2 cellular contexts compared by ENCODE assay signal in genomic region chr1:25870614-25871013, GRCh38.
TF ChIP-seq lines count a peak whose summit lies in the region.

No MANE protein-coding gene starts in this region.

TF ChIP-seq in HEK293, 187 proteins besides CTCF, POLR2A, EP300 and RAD21:
- 0 out of 2 replicates have a peak, but pooled peaks have one; percentile 37 for TF ChIP-seq ZNF768 (tag by site-specific recombination; IDR thresholded peaks at IDR 0.05)
- no peak for TF ChIP-seq ZNF629 (tag by site-specific recombination; IDR thresholded peaks at IDR 0.05)
TF ChIP-seq in HEK293: peak in this region for 1.

TF ChIP-seq in K562, 482 proteins besides CTCF, POLR2A, EP300 and RAD21:
- TF ChIP-seq, protein P1, sequence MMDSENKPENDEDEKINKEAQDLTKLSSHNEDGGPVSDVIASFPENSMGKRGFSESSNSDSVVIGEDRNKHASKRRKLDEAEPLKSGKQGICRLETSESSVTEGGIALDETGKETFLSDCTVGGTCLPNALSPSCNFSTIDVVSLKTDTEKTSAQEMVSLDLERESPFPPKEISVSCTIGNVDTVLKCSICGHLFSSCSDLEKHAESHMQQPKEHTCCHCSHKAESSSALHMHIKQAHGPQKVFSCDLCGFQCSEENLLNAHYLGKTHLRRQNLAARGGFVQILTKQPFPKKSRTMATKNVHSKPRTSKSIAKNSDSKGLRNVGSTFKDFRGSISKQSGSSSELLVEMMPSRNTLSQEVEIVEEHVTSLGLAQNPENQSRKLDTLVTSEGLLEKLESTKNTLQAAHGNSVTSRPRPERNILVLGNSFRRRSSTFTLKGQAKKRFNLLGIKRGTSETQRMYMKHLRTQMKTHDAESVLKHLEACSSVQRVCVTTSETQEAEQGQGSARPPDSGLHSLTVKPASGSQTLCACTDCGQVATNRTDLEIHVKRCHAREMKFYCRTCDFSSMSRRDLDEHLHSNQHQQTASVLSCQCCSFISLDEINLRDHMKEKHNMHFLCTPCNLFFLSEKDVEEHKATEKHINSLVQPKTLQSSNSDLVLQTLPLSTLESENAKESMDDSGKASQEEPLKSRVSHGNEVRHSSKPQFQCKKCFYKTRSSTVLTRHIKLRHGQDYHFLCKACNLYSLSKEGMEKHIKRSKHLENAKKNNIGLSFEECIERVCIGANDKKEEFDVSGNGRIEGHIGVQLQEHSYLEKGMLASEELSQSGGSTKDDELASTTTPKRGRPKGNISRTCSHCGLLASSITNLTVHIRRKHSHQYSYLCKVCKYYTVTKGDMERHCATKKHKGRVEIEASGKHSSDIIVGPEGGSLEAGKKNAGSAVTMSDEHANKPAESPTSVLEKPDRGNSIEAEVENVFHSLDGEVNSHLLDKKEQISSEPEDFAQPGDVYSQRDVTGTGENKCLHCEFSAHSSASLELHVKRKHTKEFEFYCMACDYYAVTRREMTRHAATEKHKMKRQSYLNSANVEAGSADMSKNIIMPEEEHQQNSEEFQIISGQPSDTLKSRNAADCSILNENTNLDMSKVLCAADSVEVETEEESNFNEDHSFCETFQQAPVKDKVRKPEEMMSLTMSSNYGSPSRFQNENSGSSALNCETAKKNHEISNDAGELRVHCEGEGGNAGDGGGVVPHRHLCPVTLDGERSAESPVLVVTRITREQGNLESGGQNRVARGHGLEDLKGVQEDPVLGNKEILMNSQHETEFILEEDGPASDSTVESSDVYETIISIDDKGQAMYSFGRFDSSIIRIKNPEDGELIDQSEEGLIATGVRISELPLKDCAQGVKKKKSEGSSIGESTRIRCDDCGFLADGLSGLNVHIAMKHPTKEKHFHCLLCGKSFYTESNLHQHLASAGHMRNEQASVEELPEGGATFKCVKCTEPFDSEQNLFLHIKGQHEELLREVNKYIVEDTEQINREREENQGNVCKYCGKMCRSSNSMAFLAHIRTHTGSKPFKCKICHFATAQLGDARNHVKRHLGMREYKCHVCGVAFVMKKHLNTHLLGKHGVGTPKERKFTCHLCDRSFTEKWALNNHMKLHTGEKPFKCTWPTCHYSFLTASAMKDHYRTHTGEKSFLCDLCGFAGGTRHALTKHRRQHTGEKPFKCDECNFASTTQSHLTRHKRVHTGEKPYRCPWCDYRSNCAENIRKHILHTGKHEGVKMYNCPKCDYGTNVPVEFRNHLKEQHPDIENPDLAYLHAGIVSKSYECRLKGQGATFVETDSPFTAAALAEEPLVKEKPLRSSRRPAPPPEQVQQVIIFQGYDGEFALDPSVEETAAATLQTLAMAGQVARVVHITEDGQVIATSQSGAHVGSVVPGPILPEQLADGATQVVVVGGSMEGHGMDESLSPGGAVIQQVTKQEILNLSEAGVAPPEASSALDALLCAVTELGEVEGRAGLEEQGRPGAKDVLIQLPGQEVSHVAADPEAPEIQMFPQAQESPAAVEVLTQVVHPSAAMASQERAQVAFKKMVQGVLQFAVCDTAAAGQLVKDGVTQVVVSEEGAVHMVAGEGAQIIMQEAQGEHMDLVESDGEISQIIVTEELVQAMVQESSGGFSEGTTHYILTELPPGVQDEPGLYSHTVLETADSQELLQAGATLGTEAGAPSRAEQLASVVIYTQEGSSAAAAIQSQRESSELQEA (IDR thresholded peaks at IDR 0.05; ENCODE audit: low read depth): 0 out of 2 replicates have a peak, but pooled peaks have one; percentile 44
- TF ChIP-seq ARHGAP35 (IDR thresholded peaks at IDR 0.05; ENCODE audit: partially characterized antibody): no peak
- TF ChIP-seq BCOR (IDR thresholded peaks at IDR 0.05): peak; percentile 74
- peak; percentile 76 for TF ChIP-seq CEBPG (CRISPR knock-in tag; IDR thresholded peaks at IDR 0.05)
- TF ChIP-seq CEBPG (tag; conservative IDR thresholded peaks at IDR 0.05 in 1 of 2, IDR thresholded peaks at IDR 0.05 in 1 of 2): peak; percentile 57 to 85; a peak in 3 of 4 replicates
- TF ChIP-seq KDM1A (IDR thresholded peaks at IDR 0.05): 0 out of 4 replicates have a peak, but pooled peaks of 1 of the 2 experiments have one; percentile 13
- TF ChIP-seq RBM25 (IDR thresholded peaks at IDR 0.05; ENCODE audit: low read depth, low read length, severe bottlenecking): peak; percentile 93
- no peak for TF ChIP-seq PHTF2 (CRISPR knock-in tag; IDR thresholded peaks at IDR 0.05)
- TF ChIP-seq CEBPB (tag; IDR thresholded peaks at IDR 0.05): peak; percentile 91
- TF ChIP-seq ZFP36 (IDR thresholded peaks at IDR 0.05; ENCODE audit: low read depth, low read length, partially characterized antibody): peak; percentile 75
- TF ChIP-seq SMARCA5 (IDR thresholded peaks at IDR 0.05): peak; percentile 69
